ENCODE assay signal across 8 cellular contexts in genomic region chr2:240560480-240561324, GRCh38. TPM values are rescaled to one million over a fixed set of nuclear protein-coding genes. Genes with fewer than 3 reads are reported as not detected.
DNase-seq lines count a peak whose midpoint lies in the region; ATAC-seq and TF ChIP-seq lines count a peak whose summit lies in the region.

No MANE protein-coding gene starts in this region.

- H3K4me3 ChIP-seq in dorsolateral prefrontal cortex = peak overlapping the region; percentile 67 to 99 (median 91)
- peak overlapping the region; percentile 93 for H3K4me3 ChIP-seq in lower lobe of right lung

- peaks cover 56% of the 10 kb centered on the region for H3K36me3 Mint-ChIP-seq in CD4-positive, alpha-beta T cell (ENCODE audit: low read depth)
- H3K36me3 Mint-ChIP-seq in activated CD4-positive, alpha-beta memory T cell treated with anti-CD3 and anti-CD28 coated beads for 36 hours = peaks cover 40% of the 10 kb centered on the region

- peak; percentile 99 to 100 (median 100) for DNase-seq in CD4-positive, alpha-beta T cell
- DNase-seq in NCI-H82 (lab: John Stamatoyannopoulos, UW) (peak; percentile 99), dorsolateral prefrontal cortex (peak; percentile 99 to 100 (median 99)), lower lobe of right lung (peak; percentile 100)
- peak; percentile 100 for DNase-seq in activated CD4-positive, alpha-beta memory T cell treated with anti-CD3 and anti-CD28 coated beads for 36 hours
- peak; percentile 99 to 100 (median 99) for DNase-seq in stimulated activated CD4-positive, alpha-beta T cell treated with anti-CD3 and anti-CD28 coated beads, TNF-alpha, amount 100 ng/mL, for 1 hour (ENCODE audit: low read depth in 3 of 3, low spot score in 1 of 3)

- no peaks in the 10 kb centered on the region for H3K27me3 Mint-ChIP-seq in CD4-positive, alpha-beta T cell
- H3K27me3 Mint-ChIP-seq in activated CD4-positive, alpha-beta memory T cell treated with anti-CD3 and anti-CD28 coated beads for 36 hours = no peaks in the 10 kb centered on the region

- no peaks in the 10 kb centered on the region for H3K27me3 ChIP-seq in CD4-positive, alpha-beta T cell (ENCODE audit: control insufficient read depth, insufficient read depth, low read length)
- H3K27me3 ChIP-seq in dorsolateral prefrontal cortex = no peaks in the 10 kb centered on the region
- H3K27me3 ChIP-seq in lower lobe of right lung (ENCODE audit: low read depth) = no peaks in the 10 kb centered on the region

- TF ChIP-seq CTCF in CD4-positive, alpha-beta T cell (IDR thresholded peaks at IDR 0.05) = no peak
- TF ChIP-seq CTCF in dorsolateral prefrontal cortex (IDR thresholded peaks at IDR 0.05 in 54 of 56, conservative IDR thresholded peaks at IDR 0.05 in 2 of 56; ENCODE audit: low read depth in 1 of 56, partially characterized antibody in 56 of 56) (peak in 53 of 56 donors; percentile 13 to 71 (median 51)), lower lobe of right lung (IDR thresholded peaks at IDR 0.05) (peak; percentile 35)

- H3K36me3 ChIP-seq in lower lobe of right lung = peaks cover 9% of the 10 kb centered on the region

- CTCF ChIA-PET in CD4-positive, alpha-beta T cell (lab: Charles Lee) = interaction anchor here (1.7 to 6.0 kb wide), 3 partner anchors 19 to 47 kb away, joined by 10 to 34 read pairs (median 11); partner anchors contain the start of gene CAPN10
- CTCF ChIA-PET in activated CD4-positive, alpha-beta memory T cell treated with anti-CD3 and anti-CD28 coated beads for 36 hours (lab: Charles Lee) = interaction anchor here (1.1 to 2.9 kb wide), 4 partner anchors 9 to 26 kb away, joined by 4 to 18 read pairs (median 8); partner anchors contain the start of gene CAPN10

- peak overlapping the region; percentile 95 for H3K27ac ChIP-seq in CD4-positive, alpha-beta T cell (ENCODE audit: low read depth, low read length)
- H3K27ac ChIP-seq in dorsolateral prefrontal cortex (peak overlapping the region; percentile 85 to 100 (median 99)), lower lobe of right lung (peak overlapping the region; percentile 100)

- intact Hi-C loops in CD4-positive, alpha-beta T cell (cut with DNase I, micrococcal nuclease) = loop anchor here (1.0 to 10.0 kb wide), 9 partner anchors 19 to 1324 kb away; partner anchors contain the start of genes CAPN10 (in 1 of the 2), COPS9 (in 1 of the 2), GPC1 (in 1 of the 2) and HDAC4 (in 1 of the 2)
- intact Hi-C loops in activated CD4-positive, alpha-beta memory T cell treated with anti-CD3 and anti-CD28 coated beads for 36 hours (cut with micrococcal nuclease) = loop anchor here (1.0 to 10.0 kb wide), 8 partner anchors 19 to 1294 kb away; partner anchors contain the start of genes CAPN10, COPS9, HDAC4 and NDUFA10
- intact Hi-C loops in dorsolateral prefrontal cortex (cut with DNase I) (loop anchor here (2.0 to 10.0 kb wide), 5 partner anchors 26 to 1074 kb away; partner anchors contain the start of genes ATG4B (in 1 of the 2), CAPN10 (in 1 of the 2) and THAP4 (in 1 of the 2)), lower lobe of right lung (cut with DNase I) (no loop called here)

- H3K27ac Mint-ChIP-seq in CD4-positive, alpha-beta T cell = peak overlapping the region; percentile 98
- peak overlapping the region; percentile 89 for H3K27ac Mint-ChIP-seq in activated CD4-positive, alpha-beta memory T cell treated with anti-CD3 and anti-CD28 coated beads for 36 hours

- peaks cover 80% of the 10 kb centered on the region for H3K4me1 Mint-ChIP-seq in CD4-positive, alpha-beta T cell (ENCODE audit: low read depth)
- H3K4me1 Mint-ChIP-seq in activated CD4-positive, alpha-beta memory T cell treated with anti-CD3 and anti-CD28 coated beads for 36 hours (ENCODE audit: low read depth) = peaks cover 75% of the 10 kb centered on the region

- POLR2A ChIA-PET in CD4-positive, alpha-beta T cell (lab: Charles Lee) = interaction anchor here (0.6 to 3.3 kb wide), 14 partner anchors 8 to 1141 kb away, joined by 3 to 104 read pairs (median 6); partner anchors contain the start of genes CAPN10, GPR35, ING5 and RNPEPL1
- POLR2A ChIA-PET in activated CD4-positive, alpha-beta memory T cell treated with anti-CD3 and anti-CD28 coated beads for 36 hours (lab: Charles Lee) = interaction anchor here (0.9 to 2.2 kb wide), 7 partner anchors 11 to 589 kb away, joined by 3 to 34 read pairs (median 4); partner anchors contain the start of genes CAPN10 and PASK

- H3K4me3 Mint-ChIP-seq in CD4-positive, alpha-beta T cell = peak overlapping the region; percentile 90
- peak overlapping the region; percentile 88 for H3K4me3 Mint-ChIP-seq in activated CD4-positive, alpha-beta memory T cell treated with anti-CD3 and anti-CD28 coated beads for 36 hours

- H3K4me1 ChIP-seq in lower lobe of right lung = peaks cover 78% of the 10 kb centered on the region

- peak; percentile 50 for ATAC-seq in CD4-positive, alpha-beta T cell (ENCODE audit: poor library complexity)
- ATAC-seq in GM19438 (IDR thresholded peaks at IDR 0.05; ENCODE audit: low read depth, unreplicated experiment) (peak; percentile 52), HG03571 (IDR thresholded peaks at IDR 0.05; ENCODE audit: unreplicated experiment) (peak; percentile 52), lower lobe of right lung (peak; percentile 87 to 91)

- H3K9me3 Mint-ChIP-seq in CD4-positive, alpha-beta T cell = no peaks in the 10 kb centered on the region
- no peaks in the 10 kb centered on the region for H3K9me3 Mint-ChIP-seq in activated CD4-positive, alpha-beta memory T cell treated with anti-CD3 and anti-CD28 coated beads for 36 hours

- H3K9me3 ChIP-seq in CD4-positive, alpha-beta T cell (ENCODE audit: control insufficient read depth, low read length) = no peaks in the 10 kb centered on the region
- no peaks in the 10 kb centered on the region for H3K9me3 ChIP-seq in lower lobe of right lung

RNA-seq across cellular contexts. Expression of gene DUSP28, which starts 0.5 kb away (rescaled TPM):
- total RNA-seq in CD4-positive, alpha-beta T cell = 10 to 100 TPM; 18.3 to 18.9 TPM
- 1 to 10 TPM; 4.1 to 4.2 TPM for total RNA-seq in activated CD4-positive, alpha-beta memory T cell treated with anti-CD3 and anti-CD28 coated beads for 36 hours
- 10 to 100 TPM in 56 of 120 experiments, 1 to 10 TPM in 64; 5.5 to 19.0 (median 9.5) TPM for total RNA-seq in dorsolateral prefrontal cortex
- total RNA-seq in lower lobe of right lung = 5.7 TPM

RNA-seq across cellular contexts. Expression of gene ANKMY1, which starts 2.9 kb away (rescaled TPM):
- total RNA-seq in CD4-positive, alpha-beta T cell = 10 to 100 TPM; 25.7 to 26.2 TPM
- total RNA-seq in activated CD4-positive, alpha-beta memory T cell treated with anti-CD3 and anti-CD28 coated beads for 36 hours = 10 to 100 TPM; 18.4 to 19.1 TPM
- total RNA-seq in dorsolateral prefrontal cortex = 10 to 100 TPM; 14.0 to 42.7 (median 25.5) TPM
- total RNA-seq in lower lobe of right lung = 29.3 TPM

RNA-seq across cellular contexts. Expression of gene RNPEPL1, which starts 7.6 kb away (rescaled TPM):
- total RNA-seq in CD4-positive, alpha-beta T cell = 10 to 100 TPM; 73.0 to 78.8 TPM
- total RNA-seq in activated CD4-positive, alpha-beta memory T cell treated with anti-CD3 and anti-CD28 coated beads for 36 hours = 10 to 100 TPM; 55.2 to 56.0 TPM
- total RNA-seq in dorsolateral prefrontal cortex = 10 to 100 TPM; 16.7 to 49.1 (median 26.4) TPM
- 102 TPM for total RNA-seq in lower lobe of right lung

RNA-seq across cellular contexts. Expression of gene CAPN10, which starts 25.8 kb away (rescaled TPM):
- total RNA-seq in CD4-positive, alpha-beta T cell = 10 to 100 TPM; 40.6 to 42.1 TPM
- total RNA-seq in activated CD4-positive, alpha-beta memory T cell treated with anti-CD3 and anti-CD28 coated beads for 36 hours = 10 to 100 TPM; 32.6 to 33.9 TPM
- total RNA-seq in dorsolateral prefrontal cortex = 10 to 100 TPM; 25.6 to 70.0 (median 40.7) TPM
- 37.2 TPM for total RNA-seq in lower lobe of right lung

Comparison
In these comparisons a context has a peak if more than half of its experiments do, and no peak if none do; other contexts are left out.
1. Peak in every context shown above with its lines: DNase-seq, ATAC-seq, H3K4me3 ChIP-seq and H3K27ac ChIP-seq.